31 cellular contexts compared by ENCODE assay signal in genomic region chr21:18424250-18424649, GRCh38. TPM values are rescaled to one million over a fixed set of nuclear protein-coding genes. Genes with fewer than 3 reads are reported as not detected.
"Had no signal": no experiment of that assay in that cellular context is flagged by ENCODE, and none has a peak within 500 bp of the region (broad histone marks: within the 10 kb centered on the region; RNA-seq: fewer than 3 reads in every experiment).

No MANE protein-coding gene starts in this region.

- H3K4me2 ChIP-seq: hepatocyte had no signal

- H2AFZ ChIP-seq: hepatocyte had no signal

- DNase-seq: activated CD4-positive, alpha-beta T cell treated with anti-CD3 and anti-CD28 coated beads, Interleukin-2, amount 50 U/mL, for 4 hours; activated CD8-positive, alpha-beta memory T cell treated with anti-CD3 and anti-CD28 coated beads for 24 hours; activated CD8-positive, alpha-beta memory T cell treated with anti-CD3 and anti-CD28 coated beads, Interleukin-2, amount 50 U/mL, for 4 hours; activated T-cell treated with anti-CD3 and anti-CD28 coated beads, Interleukin-2, amount 50 U/mL, for 24 hours; aorta; brain microvascular endothelial cell; central memory CD4-positive, alpha-beta T cell; dermis blood vessel endothelial cell; effector CD8-positive, alpha-beta T cell; erythroblast; glutamatergic neuron; immature natural killer cell; lower lobe of right lung; naive B cell; retina; sigmoid colon; stimulated activated CD4-positive, alpha-beta T cell treated with anti-CD3 and anti-CD28 coated beads, Interleukin-2, amount 100 ng/mL, for 48 hours; stimulated activated CD8-positive, alpha-beta memory T cell treated with anti-CD3 and anti-CD28 coated beads, Interleukin-4, amount 100 ng/mL, for 48 hours; stimulated activated naive B cell treated with anti-CD40 and anti-IgM and Interleukin-4, amounts not matched to agents 10 μg/mL and 1 μg/mL and 100 μg/mL, for 72 hours; transverse colon had no signal

- H3K36me3 ChIP-seq: brain microvascular endothelial cell, lower lobe of right lung, sigmoid colon, transverse colon had no signal

- H3K9me3 ChIP-seq: lower lobe of right lung, sigmoid colon, transverse colon had no signal

- H3K4me1 ChIP-seq: lower lobe of right lung, sigmoid colon, transverse colon had no signal

- H3K27ac ChIP-seq: brain microvascular endothelial cell, hepatocyte, lower lobe of right lung, sigmoid colon, transverse colon had no signal

- H3K27me3 ChIP-seq: brain microvascular endothelial cell, hepatocyte, sigmoid colon, transverse colon had no signal

- ATAC-seq: activated naive CD4-positive, alpha-beta T cell treated with anti-CD3 and anti-CD28 coated beads, Interleukin-2, amount 50 U/mL, for 72 hours; activated T-helper 17 cell treated with anti-CD3 and anti-CD28 coated beads, Interleukin-2, amount 50 U/mL, for 72 hours; left lobe of liver; lower lobe of right lung; stimulated activated naive B cell treated with anti-CD40 and anti-IgM and Interleukin-4, amounts not matched to agents 10 μg/mL and 1 μg/mL and 100 μg/mL, for 72 hours; WTC11 had no signal

- H3K4me3 ChIP-seq: hepatocyte, lower lobe of right lung, sigmoid colon, transverse colon had no signal

RNA-seq across cellular contexts. Expression of gene TMPRSS15, which starts 20.7 kb away (rescaled TPM):
- total RNA-seq: activated naive CD4-positive, alpha-beta T cell treated with anti-CD3 and anti-CD28 coated beads, Interleukin-2, amount 50 U/mL, for 72 hours; activated T-helper 17 cell treated with anti-CD3 and anti-CD28 coated beads, Interleukin-2, amount 50 U/mL, for 72 hours; aorta; dermis blood vessel endothelial cell; frontal cortex; kidney epithelial cell; left lobe of liver; lower lobe of right lung; mucosa of gallbladder; neural crest cell; omental fat pad; posterior vena cava; sigmoid colon; transverse colon; WTC11 had no signal
- polyA plus RNA-seq: hepatocyte, immature natural killer cell, sigmoid colon had no signal
